8 cellular contexts compared by ENCODE assay signal in the genomic region with DNA sequence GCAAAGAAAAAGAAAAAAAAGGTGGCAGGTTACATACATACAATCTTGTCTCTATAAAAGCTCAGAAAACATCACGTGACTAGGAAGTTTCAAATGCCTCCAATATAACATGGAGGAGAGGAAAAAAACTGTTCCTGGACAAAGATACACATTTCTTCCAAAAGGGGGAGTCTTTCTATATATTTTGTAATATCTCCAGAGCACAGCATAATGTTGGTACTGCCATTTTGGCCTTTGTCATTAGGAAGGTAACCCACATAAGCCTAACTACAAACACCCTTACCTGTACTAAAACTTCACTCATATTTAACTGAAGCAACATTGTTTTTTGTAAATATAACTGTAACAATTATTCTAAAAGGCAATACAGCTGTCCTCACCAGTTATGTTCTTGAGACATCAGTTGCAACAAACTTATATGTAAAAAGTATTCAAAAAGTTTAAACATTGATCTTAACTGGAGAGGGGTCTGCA. TPM values are rescaled to one million over a fixed set of nuclear protein-coding genes. Genes with fewer than 3 reads are reported as not detected.
DNase-seq lines count a peak whose midpoint lies in the region; ATAC-seq and TF ChIP-seq lines count a peak whose summit lies in the region.

No MANE protein-coding gene starts in this region.

- no peak for TF ChIP-seq CTCF in CD8-positive, alpha-beta T cell (IDR thresholded peaks at IDR 0.05)

- H3K27ac ChIP-seq in CD8-positive, alpha-beta T cell (ENCODE audit: low read depth, low read length) = no peak overlapping the region

- CTCF ChIA-PET in CD8-positive, alpha-beta T cell (lab: Charles Lee) = interaction anchor here (1.8 to 2.3 kb wide), 2 partner anchors 10 to 43 kb away, joined by 3 to 7 read pairs; no protein-coding TSS in a partner anchor

- intact Hi-C loops in CD8-positive, alpha-beta T cell (cut with DNase I, micrococcal nuclease) = loop anchor here (2.0 to 5.0 kb wide), 3 partner anchors 42 to 1190 kb away; a partner anchor contains a TSS

- no peaks in the 10 kb centered on the region for H3K9me3 Mint-ChIP-seq in CD8-positive, alpha-beta T cell
- H3K9me3 Mint-ChIP-seq in effector memory CD8-positive, alpha-beta T cell = no peaks in the 10 kb centered on the region

- H3K27ac Mint-ChIP-seq in CD8-positive, alpha-beta T cell = peak overlapping the region; percentile 100
- peak overlapping the region in 1 of 2 donors; percentile 100 for H3K27ac Mint-ChIP-seq in effector memory CD8-positive, alpha-beta T cell

- POLR2A ChIA-PET in CD8-positive, alpha-beta T cell (lab: Charles Lee) = no interaction called here

- peak overlapping the region; percentile 97 for H3K4me3 Mint-ChIP-seq in CD8-positive, alpha-beta T cell
- H3K4me3 Mint-ChIP-seq in effector memory CD8-positive, alpha-beta T cell = peak overlapping the region in 1 of 2 donors; percentile 97

- peaks cover 13% of the 10 kb centered on the region for H3K27me3 Mint-ChIP-seq in CD8-positive, alpha-beta T cell (ENCODE audit: low read depth)
- H3K27me3 Mint-ChIP-seq in effector memory CD8-positive, alpha-beta T cell = peaks cover 18 to 25% of the 10 kb centered on the region in 2 donors

- no peaks in the 10 kb centered on the region for H3K36me3 ChIP-seq in CD8-positive, alpha-beta T cell (ENCODE audit: insufficient read depth, low read length)

- H3K4me1 ChIP-seq in CD8-positive, alpha-beta T cell (ENCODE audit: insufficient read depth, low read length) = peaks cover 35% of the 10 kb centered on the region

- peaks cover 41% of the 10 kb centered on the region for H3K4me1 Mint-ChIP-seq in CD8-positive, alpha-beta T cell (ENCODE audit: low read depth)
- peaks cover 24 to 29% of the 10 kb centered on the region in 2 donors for H3K4me1 Mint-ChIP-seq in effector memory CD8-positive, alpha-beta T cell (ENCODE audit: low read depth in 2 of 2)

- no peak for DNase-seq in CD8-positive, alpha-beta T cell
- DNase-seq in HS-27A (ENCODE audit: low read depth) (peak; percentile 48), NCI-H748 (lab: John Stamatoyannopoulos, UW; ENCODE audit: unreplicated experiment) (peak; percentile 77), astrocyte of the hippocampus (ENCODE audit: low read depth, low spot score) (peak; percentile 75), midbrain (lab: John Stamatoyannopoulos, UW) (peak; percentile 40)
- DNase-seq in effector memory CD8-positive, alpha-beta T cell = no peak
- DNase-seq in stimulated activated CD4-positive, alpha-beta T cell treated with anti-CD3 and anti-CD28 coated beads, Interleukin-4, amount 100 ng/mL, for 4 hours = no peak

- H3K4me3 ChIP-seq in CD8-positive, alpha-beta T cell (ENCODE audit: low read depth, low read length) = peak overlapping the region; percentile 96

- no peak for ATAC-seq in CD8-positive, alpha-beta T cell
- ATAC-seq in effector memory CD8-positive, alpha-beta T cell (replicated peaks) = no peak
- ATAC-seq in GM19395 (IDR thresholded peaks at IDR 0.05; ENCODE audit: unreplicated experiment) = no peak

- H3K36me3 Mint-ChIP-seq in CD8-positive, alpha-beta T cell = peaks cover 28% of the 10 kb centered on the region
- H3K36me3 Mint-ChIP-seq in effector memory CD8-positive, alpha-beta T cell (ENCODE audit: insufficient read depth) = peaks cover 23% of the 10 kb centered on the region

- no peaks in the 10 kb centered on the region for H3K9me3 ChIP-seq in CD8-positive, alpha-beta T cell (ENCODE audit: low read length)

- H3K27me3 ChIP-seq in CD8-positive, alpha-beta T cell (ENCODE audit: insufficient read depth, low read length) = peaks cover 4% of the 10 kb centered on the region

RNA-seq across cellular contexts. Expression of a gene that starts 1.2 kb away (rescaled TPM):
- total RNA-seq in CD8-positive, alpha-beta T cell = 100 to 1,000 TPM; 808 to 815 TPM

RNA-seq across cellular contexts. Expression of a gene that starts 48.4 kb away (rescaled TPM):
- under 1 TPM in 1 of 2 experiments, not detected in 1; 0.35 TPM for total RNA-seq in CD8-positive, alpha-beta T cell

Comparison
In these comparisons a context has a peak if more than half of its experiments do, and no peak if none do; other contexts are left out.
1. DNase-seq: peak in HS-27A (single experiment), NCI-H748 (single experiment), astrocyte of the hippocampus (single experiment) and midbrain (single experiment); none in CD8-positive, alpha-beta T cell (0 of 7), effector memory CD8-positive, alpha-beta T cell (0 of 3) and stimulated activated CD4-positive, alpha-beta T cell treated with anti-CD3 and anti-CD28 coated beads, Interleukin-4, amount 100 ng/mL, for 4 hours (0 of 2).